Comparison of ENCODE assay signal across 13 cellular contexts in genomic region chr7:2851499-2851898, GRCh38. TPM values are rescaled to one million over a fixed set of nuclear protein-coding genes. Genes with fewer than 3 reads are reported as not detected.
DNase-seq lines count a peak whose midpoint lies in the region; ATAC-seq lines count a peak whose summit lies in the region.
"Had no signal": no experiment of that assay in that cellular context is flagged by ENCODE, and none has a peak within 500 bp of the region (broad histone marks: within the 10 kb centered on the region; RNA-seq: fewer than 3 reads in every experiment).

No MANE protein-coding gene starts in this region.

- no peaks in the 10 kb centered on the region for H3K9me3 Mint-ChIP-seq in stimulated activated naive CD8-positive, alpha-beta T cell treated with anti-CD3 and anti-CD28 coated beads, Interleukin-15, amount 100 ng/mL, for 72 hours

- DNase-seq in stimulated activated CD4-positive, alpha-beta T cell treated with anti-CD3 and anti-CD28 coated beads, Interleukin-1b, Interleukin-23, amount 100 ng/mL, for 48 hours, result peak; percentile 10
- DNase-seq in stimulated activated CD4-positive, alpha-beta T cell treated with anti-CD3 and anti-CD28 coated beads, Interleukin-4, amount 100 ng/mL, for 4 hours, result no peak
- DNase-seq in T-helper 17 cell, result no peak
- DNase-seq in stimulated activated naive CD8-positive, alpha-beta T cell treated with anti-CD3 and anti-CD28 coated beads, Interleukin-15, amount 100 ng/mL, for 72 hours, result no peak
- DNase-seq in NCI-H187 treated with DMSO at 0.1 percent for 48 hours (lab: John Stamatoyannopoulos, UW), result no peak
- DNase-seq in midbrain (lab: John Stamatoyannopoulos, UW), result no peak
- no peak for DNase-seq in stimulated activated CD4-positive, alpha-beta T cell treated with anti-CD3 and anti-CD28 coated beads, Interleukin-15, amount 100 ng/mL, for 24 hours
- DNase-seq: Right ventricle myocardium superior; stimulated activated CD4-positive, alpha-beta T cell treated with anti-CD3 and anti-CD28 coated beads, Interleukin-2, amount 100 ng/mL, for 24 hours had no signal

- no peak overlapping the region for H3K27ac Mint-ChIP-seq in T-helper 17 cell
- no peak overlapping the region for H3K27ac Mint-ChIP-seq in stimulated activated naive CD8-positive, alpha-beta T cell treated with anti-CD3 and anti-CD28 coated beads, Interleukin-15, amount 100 ng/mL, for 72 hours

- H3K4me1 Mint-ChIP-seq in T-helper 17 cell, result peaks cover 5% of the 10 kb centered on the region
- H3K4me1 Mint-ChIP-seq in stimulated activated naive CD8-positive, alpha-beta T cell treated with anti-CD3 and anti-CD28 coated beads, Interleukin-15, amount 100 ng/mL, for 72 hours, result no peaks in the 10 kb centered on the region

- H3K36me3 Mint-ChIP-seq in T-helper 17 cell (ENCODE audit: low read depth), result no peaks in the 10 kb centered on the region

- H3K9me3 ChIP-seq in T-helper 17 cell (ENCODE audit: control insufficient read depth, low read length, poor library complexity, severe bottlenecking), result no peaks in the 10 kb centered on the region
- H3K9me3 ChIP-seq: neutrophil, suprapubic skin had no signal

- no peaks in the 10 kb centered on the region for H3K27me3 Mint-ChIP-seq in T-helper 17 cell
- no peaks in the 10 kb centered on the region for H3K27me3 Mint-ChIP-seq in stimulated activated naive CD8-positive, alpha-beta T cell treated with anti-CD3 and anti-CD28 coated beads, Interleukin-15, amount 100 ng/mL, for 72 hours

- H3K4me3 Mint-ChIP-seq in T-helper 17 cell, result no peak overlapping the region
- H3K4me3 Mint-ChIP-seq in stimulated activated naive CD8-positive, alpha-beta T cell treated with anti-CD3 and anti-CD28 coated beads, Interleukin-15, amount 100 ng/mL, for 72 hours, result peak overlapping the region in 1 of 2 donors; percentile 8

- ATAC-seq in HG02798 (IDR thresholded peaks at IDR 0.05; ENCODE audit: poor library complexity, unreplicated experiment) (peak; percentile 54), T-helper 17 cell (peak; percentile 49)
- peak; percentile 91 for ATAC-seq in stimulated activated naive CD8-positive, alpha-beta T cell treated with anti-CD3 and anti-CD28 coated beads, Interleukin-15, amount 100 ng/mL, for 72 hours
- ATAC-seq: HCT116 had no signal

RNA-seq across cellular contexts. Expression of gene GNA12, which starts 7.4 kb away (rescaled TPM):
- total RNA-seq in T-helper 17 cell, result 10 to 100 TPM; 13.5 to 19.2 TPM
